Comparison of ENCODE assay signal across 1 cellular context in the genomic region with DNA sequence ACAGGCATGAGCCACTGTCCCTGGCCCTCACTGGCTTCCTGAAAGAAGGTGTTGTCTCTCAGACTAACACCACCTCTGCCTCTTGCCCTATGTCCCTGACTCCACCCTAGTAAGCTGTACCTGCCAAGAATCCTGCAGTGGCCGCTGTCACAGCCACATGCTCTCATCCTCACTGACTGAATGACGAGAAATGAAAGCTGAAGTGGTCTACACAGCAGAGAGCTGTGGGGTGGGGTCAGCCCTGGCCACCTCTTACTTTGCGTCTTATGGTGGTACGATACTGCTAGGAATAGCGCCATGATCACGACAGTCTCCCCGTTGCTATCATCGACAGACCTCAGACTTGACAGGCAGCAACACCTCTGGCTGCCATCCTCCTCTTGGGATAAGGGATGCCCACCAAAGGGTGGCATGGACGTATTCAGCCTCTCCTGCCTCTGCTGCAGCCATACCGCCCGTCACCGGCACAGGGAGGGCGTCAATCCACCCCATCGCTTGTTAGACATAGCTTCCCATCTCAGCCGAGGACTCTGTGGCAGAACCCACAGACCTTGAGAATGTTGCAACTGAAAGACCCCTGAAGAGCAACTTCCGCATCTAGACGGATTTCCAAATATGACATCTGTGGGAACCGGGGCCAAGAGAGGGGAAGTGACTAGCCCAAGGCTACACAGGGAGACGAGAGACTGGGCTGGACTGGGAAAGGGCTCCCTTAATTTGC.
TF ChIP-seq lines count a peak whose summit lies in the region.

No MANE protein-coding gene starts in this region.

TF ChIP-seq in GM23338, 12 proteins besides CTCF, POLR2A, EP300 and RAD21 (continued from another document):
- TF ChIP-seq, protein P1, sequence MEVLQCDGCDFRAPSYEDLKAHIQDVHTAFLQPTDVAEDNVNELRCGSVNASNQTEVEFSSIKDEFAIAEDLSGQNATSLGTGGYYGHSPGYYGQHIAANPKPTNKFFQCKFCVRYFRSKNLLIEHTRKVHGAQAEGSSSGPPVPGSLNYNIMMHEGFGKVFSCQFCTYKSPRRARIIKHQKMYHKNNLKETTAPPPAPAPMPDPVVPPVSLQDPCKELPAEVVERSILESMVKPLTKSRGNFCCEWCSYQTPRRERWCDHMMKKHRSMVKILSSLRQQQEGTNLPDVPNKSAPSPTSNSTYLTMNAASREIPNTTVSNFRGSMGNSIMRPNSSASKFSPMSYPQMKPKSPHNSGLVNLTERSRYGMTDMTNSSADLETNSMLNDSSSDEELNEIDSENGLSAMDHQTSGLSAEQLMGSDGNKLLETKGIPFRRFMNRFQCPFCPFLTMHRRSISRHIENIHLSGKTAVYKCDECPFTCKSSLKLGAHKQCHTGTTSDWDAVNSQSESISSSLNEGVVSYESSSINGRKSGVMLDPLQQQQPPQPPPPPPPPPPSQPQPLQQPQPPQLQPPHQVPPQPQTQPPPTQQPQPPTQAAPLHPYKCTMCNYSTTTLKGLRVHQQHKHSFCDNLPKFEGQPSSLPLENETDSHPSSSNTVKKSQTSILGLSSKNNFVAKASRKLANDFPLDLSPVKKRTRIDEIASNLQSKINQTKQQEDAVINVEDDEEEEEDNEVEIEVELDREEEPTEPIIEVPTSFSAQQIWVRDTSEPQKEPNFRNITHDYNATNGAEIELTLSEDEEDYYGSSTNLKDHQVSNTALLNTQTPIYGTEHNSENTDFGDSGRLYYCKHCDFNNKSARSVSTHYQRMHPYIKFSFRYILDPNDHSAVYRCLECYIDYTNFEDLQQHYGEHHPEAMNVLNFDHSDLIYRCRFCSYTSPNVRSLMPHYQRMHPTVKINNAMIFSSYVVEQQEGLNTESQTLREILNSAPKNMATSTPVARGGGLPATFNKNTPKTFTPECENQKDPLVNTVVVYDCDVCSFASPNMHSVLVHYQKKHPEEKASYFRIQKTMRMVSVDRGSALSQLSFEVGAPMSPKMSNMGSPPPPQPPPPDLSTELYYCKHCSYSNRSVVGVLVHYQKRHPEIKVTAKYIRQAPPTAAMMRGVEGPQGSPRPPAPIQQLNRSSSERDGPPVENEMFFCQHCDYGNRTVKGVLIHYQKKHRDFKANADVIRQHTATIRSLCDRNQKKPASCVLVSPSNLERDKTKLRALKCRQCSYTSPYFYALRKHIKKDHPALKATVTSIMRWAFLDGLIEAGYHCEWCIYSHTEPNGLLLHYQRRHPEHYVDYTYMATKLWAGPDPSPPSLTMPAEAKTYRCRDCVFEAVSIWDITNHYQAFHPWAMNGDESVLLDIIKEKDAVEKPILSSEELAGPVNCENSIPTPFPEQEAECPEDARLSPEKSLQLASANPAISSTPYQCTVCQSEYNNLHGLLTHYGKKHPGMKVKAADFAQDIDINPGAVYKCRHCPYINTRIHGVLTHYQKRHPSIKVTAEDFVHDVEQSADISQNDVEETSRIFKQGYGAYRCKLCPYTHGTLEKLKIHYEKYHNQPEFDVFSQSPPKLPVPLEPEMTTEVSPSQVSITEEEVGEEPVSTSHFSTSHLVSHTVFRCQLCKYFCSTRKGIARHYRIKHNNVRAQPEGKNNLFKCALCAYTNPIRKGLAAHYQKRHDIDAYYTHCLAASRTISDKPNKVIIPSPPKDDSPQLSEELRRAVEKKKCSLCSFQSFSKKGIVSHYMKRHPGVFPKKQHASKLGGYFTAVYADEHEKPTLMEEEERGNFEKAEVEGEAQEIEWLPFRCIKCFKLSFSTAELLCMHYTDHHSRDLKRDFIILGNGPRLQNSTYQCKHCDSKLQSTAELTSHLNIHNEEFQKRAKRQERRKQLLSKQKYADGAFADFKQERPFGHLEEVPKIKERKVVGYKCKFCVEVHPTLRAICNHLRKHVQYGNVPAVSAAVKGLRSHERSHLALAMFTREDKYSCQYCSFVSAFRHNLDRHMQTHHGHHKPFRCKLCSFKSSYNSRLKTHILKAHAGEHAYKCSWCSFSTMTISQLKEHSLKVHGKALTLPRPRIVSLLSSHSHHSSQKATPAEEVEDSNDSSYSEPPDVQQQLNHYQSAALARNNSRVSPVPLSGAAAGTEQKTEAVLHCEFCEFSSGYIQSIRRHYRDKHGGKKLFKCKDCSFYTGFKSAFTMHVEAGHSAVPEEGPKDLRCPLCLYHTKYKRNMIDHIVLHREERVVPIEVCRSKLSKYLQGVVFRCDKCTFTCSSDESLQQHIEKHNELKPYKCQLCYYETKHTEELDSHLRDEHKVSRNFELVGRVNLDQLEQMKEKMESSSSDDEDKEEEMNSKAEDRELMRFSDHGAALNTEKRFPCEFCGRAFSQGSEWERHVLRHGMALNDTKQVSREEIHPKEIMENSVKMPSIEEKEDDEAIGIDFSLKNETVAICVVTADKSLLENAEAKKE (CRISPR knock-in tag; IDR thresholded peaks at IDR 0.05), result no peak
- TF ChIP-seq CREB1 (CRISPR knock-in tag; IDR thresholded peaks at IDR 0.05; ENCODE audit: low read depth) (no peak), ZNF114 (CRISPR knock-in tag; IDR thresholded peaks at IDR 0.05) (no peak), EZH2 (IDR thresholded peaks at IDR 0.05; ENCODE audit: low read depth, unreplicated experiment) (no peak), NANOG (IDR thresholded peaks at IDR 0.05; ENCODE audit: borderline replicate concordance) (no peak)
- TF ChIP-seq, protein P2, sequence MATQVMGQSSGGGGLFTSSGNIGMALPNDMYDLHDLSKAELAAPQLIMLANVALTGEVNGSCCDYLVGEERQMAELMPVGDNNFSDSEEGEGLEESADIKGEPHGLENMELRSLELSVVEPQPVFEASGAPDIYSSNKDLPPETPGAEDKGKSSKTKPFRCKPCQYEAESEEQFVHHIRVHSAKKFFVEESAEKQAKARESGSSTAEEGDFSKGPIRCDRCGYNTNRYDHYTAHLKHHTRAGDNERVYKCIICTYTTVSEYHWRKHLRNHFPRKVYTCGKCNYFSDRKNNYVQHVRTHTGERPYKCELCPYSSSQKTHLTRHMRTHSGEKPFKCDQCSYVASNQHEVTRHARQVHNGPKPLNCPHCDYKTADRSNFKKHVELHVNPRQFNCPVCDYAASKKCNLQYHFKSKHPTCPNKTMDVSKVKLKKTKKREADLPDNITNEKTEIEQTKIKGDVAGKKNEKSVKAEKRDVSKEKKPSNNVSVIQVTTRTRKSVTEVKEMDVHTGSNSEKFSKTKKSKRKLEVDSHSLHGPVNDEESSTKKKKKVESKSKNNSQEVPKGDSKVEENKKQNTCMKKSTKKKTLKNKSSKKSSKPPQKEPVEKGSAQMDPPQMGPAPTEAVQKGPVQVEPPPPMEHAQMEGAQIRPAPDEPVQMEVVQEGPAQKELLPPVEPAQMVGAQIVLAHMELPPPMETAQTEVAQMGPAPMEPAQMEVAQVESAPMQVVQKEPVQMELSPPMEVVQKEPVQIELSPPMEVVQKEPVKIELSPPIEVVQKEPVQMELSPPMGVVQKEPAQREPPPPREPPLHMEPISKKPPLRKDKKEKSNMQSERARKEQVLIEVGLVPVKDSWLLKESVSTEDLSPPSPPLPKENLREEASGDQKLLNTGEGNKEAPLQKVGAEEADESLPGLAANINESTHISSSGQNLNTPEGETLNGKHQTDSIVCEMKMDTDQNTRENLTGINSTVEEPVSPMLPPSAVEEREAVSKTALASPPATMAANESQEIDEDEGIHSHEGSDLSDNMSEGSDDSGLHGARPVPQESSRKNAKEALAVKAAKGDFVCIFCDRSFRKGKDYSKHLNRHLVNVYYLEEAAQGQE (IDR thresholded peaks at IDR 0.05; ENCODE audit: unreplicated experiment), result no peak
TF ChIP-seq in GM23338: peak in this region for 0.
